ENCODE assay signal across 8 cellular contexts in genomic region chr9:131237931-131238401, GRCh38. TPM values are rescaled to one million over a fixed set of nuclear protein-coding genes. Genes with fewer than 3 reads are reported as not detected.
DNase-seq lines count a peak whose midpoint lies in the region; ATAC-seq and TF ChIP-seq lines count a peak whose summit lies in the region.

No MANE protein-coding gene starts in this region.

- peak; percentile 84 for ATAC-seq in GM18868 (IDR thresholded peaks at IDR 0.05; ENCODE audit: unreplicated experiment)
- peak; percentile 87 for ATAC-seq in HG03139 (IDR thresholded peaks at IDR 0.05; ENCODE audit: unreplicated experiment)
- peak; percentile 74 to 82 for ATAC-seq in upper lobe of left lung (ENCODE audit: low FRiP score in 2 of 2)

- TF ChIP-seq EP300 in upper lobe of left lung (IDR thresholded peaks at IDR 0.05): no peak

- WGBS in upper lobe of left lung, 2 donors: 8 to 12% methylated on average over 10 to 11 of the region's 11 CpGs

- CTCF ChIA-PET in A673 (lab: Charles Lee): no interaction called here

- no TSS peak for BruUV-seq in A673 (replicated peaks; lab: Mats Ljungman, UMichigan)

- H3K9me3 ChIP-seq in A673 (ENCODE audit: low read depth, low read length, poor library complexity, severe bottlenecking) (no peaks in the 10 kb centered on the region), Peyer's patch (no peaks in the 10 kb centered on the region), upper lobe of left lung (no peaks in the 10 kb centered on the region)

- peaks cover 11% of the 10 kb centered on the region for H3K36me3 ChIP-seq in A673 (ENCODE audit: insufficient read depth, low read length, poor library complexity, severe bottlenecking)
- H3K36me3 ChIP-seq in Peyer's patch: peaks cover 0 to 26% (median 0%) of the 10 kb centered on the region in 3 donors
- H3K36me3 ChIP-seq in upper lobe of left lung: peaks cover 4 to 21% (median 19%) of the 10 kb centered on the region in 4 donors

- H3K27me3 ChIP-seq in A673 (replicated peaks; ENCODE audit: insufficient read depth, low read depth, low read length, poor library complexity): no peaks in the 10 kb centered on the region
- no peaks in the 10 kb centered on the region for H3K27me3 ChIP-seq in Peyer's patch
- H3K27me3 ChIP-seq in upper lobe of left lung: no peaks in the 10 kb centered on the region

- POLR2A ChIA-PET in A673 (lab: Charles Lee; ENCODE audit: low non-redundant PET): no interaction called here

- TF ChIP-seq POLR2A in Peyer's patch (IDR thresholded peaks at IDR 0.05) (no peak), upper lobe of left lung (IDR thresholded peaks at IDR 0.05) (peak in 1 of 4 donors; percentile 47)

- H3K4me3 ChIP-seq in A673 (ENCODE audit: low read depth, low read length, poor library complexity, severe bottlenecking): no peak overlapping the region
- peak overlapping the region in 3 of 4 donors; percentile 7 to 23 (median 14) for H3K4me3 ChIP-seq in Peyer's patch
- H3K4me3 ChIP-seq in upper lobe of left lung: peak overlapping the region in 2 of 4 donors; percentile 9

- H3K27ac ChIP-seq in A673 (ENCODE audit: low read depth, low read length, poor library complexity, severe bottlenecking) (no peak overlapping the region), Peyer's patch (peak overlapping the region; percentile 21 to 64 (median 60)), upper lobe of left lung (peak overlapping the region; percentile 57 to 77 (median 74))

- H3K4me1 ChIP-seq in A673 (ENCODE audit: insufficient read depth, low read length, poor library complexity, severe bottlenecking): peaks cover 25% of the 10 kb centered on the region
- H3K4me1 ChIP-seq in Peyer's patch: peaks cover 0 to 21% (median 9%) of the 10 kb centered on the region in 4 donors
- H3K4me1 ChIP-seq in upper lobe of left lung: peaks cover 20 to 28% (median 25%) of the 10 kb centered on the region in 4 donors

- peak; percentile 51 for DNase-seq in A673 (ENCODE audit: low spot score)
- DNase-seq in Peyer's patch: peak; percentile 72 to 92 (median 91)
- DNase-seq in activated T-helper 9 cell treated with anti-CD3 and anti-CD28 coated beads, Interleukin-2, amount 50 U/mL, for 16 hours (ENCODE audit: low read depth): peak; percentile 73
- peak; percentile 54 for DNase-seq in foreskin melanocyte
- peak in 7 of 10 donors; percentile 23 to 90 (median 44) for DNase-seq in posterior cingulate gyrus
- DNase-seq in upper lobe of left lung: peak; percentile 83 to 84

- intact Hi-C loops in A673 (cut with micrococcal nuclease; ENCODE audit: unreplicated experiment) (no loop called here), posterior cingulate gyrus (cut with DNase I) (no loop called here)

- TF ChIP-seq CTCF in A673 (conservative IDR thresholded peaks at IDR 0.05; ENCODE audit: low read depth, low read length) (no peak), Peyer's patch (IDR thresholded peaks at IDR 0.05) (no peak), upper lobe of left lung (IDR thresholded peaks at IDR 0.05) (no peak)

RNA-seq across cellular contexts. Expression of gene FAM78A, which starts 38.3 kb away (rescaled TPM):
- 0.84 and 1.7 TPM in 2 replicates for total RNA-seq in A673 (2021)
- total RNA-seq in Peyer's patch: 1 to 10 TPM in 3 of 4 donors, under 1 TPM in 1; 0.95 to 8.3 (median 3.3) TPM
- total RNA-seq in upper lobe of left lung: 10 to 100 TPM in 2 of 6 donors, 1 to 10 TPM in 4; 4.5 to 19.1 (median 9.3) TPM

RNA-seq across cellular contexts. Expression of gene PLPP7, which starts 51.6 kb away (rescaled TPM):
- total RNA-seq in A673 (2021): not detected in 2 replicates
- 1 to 10 TPM; 1.3 to 3.3 (median 2.4) TPM for total RNA-seq in Peyer's patch
- total RNA-seq in upper lobe of left lung: 1 to 10 TPM in 4 of 6 donors, under 1 TPM in 2; 0.76 to 3.2 (median 1.6) TPM
